In the genomic region with DNA sequence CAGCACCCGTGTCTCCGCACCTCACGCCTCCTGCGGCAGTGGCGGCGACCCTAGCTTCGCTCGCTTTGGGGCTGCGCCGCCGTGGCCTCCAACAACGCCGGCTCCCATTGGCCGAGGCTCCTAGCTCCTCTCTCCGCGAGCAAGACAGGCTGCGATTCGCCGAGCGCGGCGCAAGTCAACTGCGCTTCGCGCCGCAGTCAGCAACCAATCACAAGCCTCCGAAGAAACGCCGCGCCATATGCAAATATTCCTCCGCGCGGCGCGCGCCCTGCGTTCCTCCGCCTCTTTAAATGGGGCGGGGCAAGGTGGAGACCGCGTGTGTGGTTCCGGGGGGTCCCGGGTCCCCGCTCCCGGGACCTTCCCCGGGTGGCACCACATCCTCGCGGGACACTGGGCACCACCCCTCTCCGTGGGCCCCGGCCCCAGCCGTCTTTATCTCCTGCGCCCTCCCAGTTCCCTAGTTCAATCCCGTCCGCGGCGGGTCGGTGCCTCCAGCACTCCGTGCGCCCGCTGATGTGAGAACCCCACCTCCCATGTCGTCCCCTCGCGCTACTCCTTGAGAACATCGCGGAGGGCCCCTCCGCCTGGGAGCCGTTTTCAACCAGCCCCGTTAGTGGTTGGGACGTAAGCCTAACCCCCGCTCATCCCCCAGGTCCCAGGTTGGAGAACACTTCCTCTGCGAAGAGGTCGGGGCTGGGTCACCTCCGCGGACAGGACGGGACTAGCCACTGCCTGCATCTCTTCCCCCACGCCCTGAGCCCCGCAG, we compare ENCODE assay signal across 8 cellular contexts. TPM values are rescaled to one million over a fixed set of nuclear protein-coding genes. Genes with fewer than 3 reads are reported as not detected.
A peak's percentile ranks its signal among the peaks of the same experiment; 100 is the strongest.
DNase-seq lines count a peak whose midpoint lies in the region; ATAC-seq and TF ChIP-seq lines count a peak whose summit lies in the region.

A gene with protein sequence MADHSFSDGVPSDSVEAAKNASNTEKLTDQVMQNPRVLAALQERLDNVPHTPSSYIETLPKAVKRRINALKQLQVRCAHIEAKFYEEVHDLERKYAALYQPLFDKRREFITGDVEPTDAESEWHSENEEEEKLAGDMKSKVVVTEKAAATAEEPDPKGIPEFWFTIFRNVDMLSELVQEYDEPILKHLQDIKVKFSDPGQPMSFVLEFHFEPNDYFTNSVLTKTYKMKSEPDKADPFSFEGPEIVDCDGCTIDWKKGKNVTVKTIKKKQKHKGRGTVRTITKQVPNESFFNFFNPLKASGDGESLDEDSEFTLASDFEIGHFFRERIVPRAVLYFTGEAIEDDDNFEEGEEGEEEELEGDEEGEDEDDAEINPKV (minus strand): TSS at position 96 of the 766 bp plus-strand sequence. CDS start 13,109 bp downstream, outside the sequence.

- no peaks in the 10 kb centered on the region for H3K9me3 ChIP-seq in NT2/D1 (ENCODE audit: insufficient read depth, low read length)
- no peaks in the 10 kb centered on the region for H3K9me3 ChIP-seq in endodermal cell (ENCODE audit: control insufficient read depth, low read length)

- H3K4me3 ChIP-seq in NT2/D1 (ENCODE audit: insufficient read length, low read depth) (peak within 1 kb of the TSS; percentile 90), endodermal cell (ENCODE audit: low read length) (peak within 1 kb of the TSS; percentile 96)

- peak within 1 kb of the TSS; percentile 95 for H3K4me3 Mint-ChIP-seq in activated CD8-positive, alpha-beta memory T cell treated with anti-CD3 and anti-CD28 coated beads, Interleukin-2, amount 10 ng/mL, durations not matched to agents 7 days and 5 days
- peak within 1 kb of the TSS; percentile 99 for H3K4me3 Mint-ChIP-seq in endodermal cell

- peak within 1 kb of the TSS; percentile 88 for H3K27ac ChIP-seq in endodermal cell (ENCODE audit: low read depth, low read length)

- DNase-seq in COR-L47 (lab: John Stamatoyannopoulos, UW) (peak; percentile 97), HUDEP-2 (lab: John Stamatoyannopoulos, UW; ENCODE audit: unreplicated experiment in 76 of 76) (peak in 75 of 76 experiments; percentile 39 to 96 (median 92)), NT2/D1 (ENCODE audit: low read depth, low spot score) (peak; percentile 98), endodermal cell (peak; percentile 98), mesenteric fat pad (ENCODE audit: low spot score) (peak; percentile 99)
- DNase-seq in activated CD8-positive, alpha-beta memory T cell treated with anti-CD3 and anti-CD28 coated beads, Interleukin-2, amount 10 ng/mL, durations not matched to agents 7 days and 5 days, result peak; percentile 98
- DNase-seq in stimulated activated CD8-positive, alpha-beta memory T cell treated with anti-CD3 and anti-CD28 coated beads, Interleukin-15, amount 100 ng/mL, for 24 hours (ENCODE audit: low read depth), result peak; percentile 91

- H3K27me3 ChIP-seq in NT2/D1 (ENCODE audit: insufficient read depth, insufficient read length) (no peaks in the 10 kb centered on the region), endodermal cell (ENCODE audit: control insufficient read depth, insufficient read depth, low read length, poor library complexity, severe bottlenecking) (no peaks in the 10 kb centered on the region)

- peaks cover 12% of the 10 kb centered on the region for H3K36me3 ChIP-seq in NT2/D1 (ENCODE audit: insufficient read depth, insufficient read length, low read length)
- H3K36me3 ChIP-seq in endodermal cell (ENCODE audit: control insufficient read depth, insufficient read depth, low read length), result peaks cover 6% of the 10 kb centered on the region

- peaks cover 39% of the 10 kb centered on the region for H3K36me3 Mint-ChIP-seq in activated CD8-positive, alpha-beta memory T cell treated with anti-CD3 and anti-CD28 coated beads, Interleukin-2, amount 10 ng/mL, durations not matched to agents 7 days and 5 days
- peaks cover 9% of the 10 kb centered on the region for H3K36me3 Mint-ChIP-seq in endodermal cell (ENCODE audit: low read depth)

- CTCF ChIA-PET in activated CD8-positive, alpha-beta memory T cell treated with anti-CD3 and anti-CD28 coated beads, Interleukin-2, amount 10 ng/mL, durations not matched to agents 7 days and 5 days (lab: Charles Lee), result interaction anchor here (1.0 to 3.1 kb wide), 7 partner anchors 14 to 62 kb away, joined by 3 to 12 read pairs (median 3); no protein-coding TSS in a partner anchor

- 0 to 1% methylated on average over 22 to 77 of the region's 77 CpGs for WGBS in endodermal cell (ENCODE audit: insufficient coverage in 1 of 2, insufficient read length in 1 of 2), 2 experiments

- peaks cover 15% of the 10 kb centered on the region for H3K4me1 Mint-ChIP-seq in activated CD8-positive, alpha-beta memory T cell treated with anti-CD3 and anti-CD28 coated beads, Interleukin-2, amount 10 ng/mL, durations not matched to agents 7 days and 5 days
- H3K4me1 Mint-ChIP-seq in endodermal cell, result peaks cover 25% of the 10 kb centered on the region

- ATAC-seq in GM21381 (IDR thresholded peaks at IDR 0.05; ENCODE audit: unreplicated experiment), result peak; percentile 83
- ATAC-seq in activated CD8-positive, alpha-beta memory T cell treated with anti-CD3 and anti-CD28 coated beads, Interleukin-2, amount 10 ng/mL, durations not matched to agents 7 days and 5 days, result peak; percentile 90

- H3K4me1 ChIP-seq in NT2/D1 (ENCODE audit: insufficient read depth, insufficient read length) (peaks cover 5% of the 10 kb centered on the region), endodermal cell (ENCODE audit: control insufficient read depth, insufficient read depth, low read length) (peaks cover 3% of the 10 kb centered on the region)

- no peak for TF ChIP-seq CTCF in endodermal cell (conservative IDR thresholded peaks at IDR 0.05)

- no peaks in the 10 kb centered on the region for H3K9me3 Mint-ChIP-seq in activated CD8-positive, alpha-beta memory T cell treated with anti-CD3 and anti-CD28 coated beads, Interleukin-2, amount 10 ng/mL, durations not matched to agents 7 days and 5 days (ENCODE audit: low read depth)
- H3K9me3 Mint-ChIP-seq in endodermal cell, result no peaks in the 10 kb centered on the region

- H3K27ac Mint-ChIP-seq in activated CD8-positive, alpha-beta memory T cell treated with anti-CD3 and anti-CD28 coated beads, Interleukin-2, amount 10 ng/mL, durations not matched to agents 7 days and 5 days, result peak within 1 kb of the TSS; percentile 98
- peak within 1 kb of the TSS; percentile 97 for H3K27ac Mint-ChIP-seq in endodermal cell

- H3K9ac ChIP-seq in NT2/D1 (ENCODE audit: insufficient read length, low read depth), result peak within 1 kb of the TSS; percentile 98
- peak within 1 kb of the TSS; percentile 87 for H3K9ac ChIP-seq in endodermal cell (ENCODE audit: extremely low read depth, low read length, poor library complexity, severe bottlenecking)

- H3K27me3 Mint-ChIP-seq in activated CD8-positive, alpha-beta memory T cell treated with anti-CD3 and anti-CD28 coated beads, Interleukin-2, amount 10 ng/mL, durations not matched to agents 7 days and 5 days, result no peaks in the 10 kb centered on the region
- no peaks in the 10 kb centered on the region for H3K27me3 Mint-ChIP-seq in endodermal cell (ENCODE audit: insufficient read depth)

RNA-seq across cellular contexts. Expression of the gene that starts here (rescaled TPM):
- total RNA-seq in activated CD8-positive, alpha-beta memory T cell treated with anti-CD3 and anti-CD28 coated beads, Interleukin-2, amount 10 ng/mL, durations not matched to agents 7 days and 5 days, result 100 to 1,000 TPM; 347 to 389 TPM
- total RNA-seq in endodermal cell, result 100 to 1,000 TPM; 198 to 206 TPM
- 171 TPM for polyA plus RNA-seq in endodermal cell (2013, experiment 1 of 2)
- polyA plus RNA-seq in endodermal cell (2013, experiment 2 of 2), result 165 TPM
- total RNA-seq in mesenteric fat pad, result 96.1 TPM

Comparison
In these comparisons a context has a peak if more than half of its experiments do, and no peak if none do; other contexts are left out.
1. Peak in every context shown above with its lines: DNase-seq, ATAC-seq, H3K4me3 ChIP-seq and H3K27ac ChIP-seq.